Comparison of ENCODE assay signal across 18 cellular contexts in the genomic region with DNA sequence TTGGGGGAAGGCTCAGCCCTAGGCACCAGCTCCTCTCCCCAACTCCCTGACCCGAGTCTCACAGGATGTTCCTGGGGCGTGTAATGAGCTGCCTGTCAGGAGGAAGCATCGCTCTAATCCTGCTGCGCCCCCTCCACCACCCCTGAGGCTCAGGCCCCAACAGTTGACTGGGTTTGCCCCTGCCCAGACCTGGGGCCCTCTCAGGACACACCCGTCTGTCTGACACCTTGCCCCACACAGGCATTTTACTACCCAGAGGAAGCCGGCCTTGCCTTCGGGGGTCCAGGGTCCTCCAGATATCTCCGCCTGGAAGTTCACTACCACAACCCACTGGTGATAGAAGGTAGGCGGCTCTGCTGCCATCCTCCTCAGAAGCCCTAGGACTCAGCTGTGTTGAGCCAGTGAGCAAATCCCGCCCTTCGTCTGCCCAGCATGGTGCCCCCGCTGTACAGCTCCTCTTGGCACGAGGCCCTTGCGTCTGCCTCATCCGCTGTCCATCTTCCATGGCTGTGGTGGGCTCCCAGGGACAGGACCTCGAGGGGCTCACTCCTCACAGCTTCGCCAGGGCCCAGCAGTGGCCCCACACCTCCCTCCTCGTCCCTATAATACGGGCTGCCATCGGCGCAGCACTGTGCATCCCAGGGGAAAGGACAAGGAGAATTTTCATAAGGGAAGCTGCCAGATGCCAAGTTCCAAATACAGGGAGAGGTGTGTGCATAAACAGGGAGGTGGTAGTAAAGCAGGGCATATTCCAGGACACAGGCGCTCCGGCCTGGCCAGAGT. TPM values are rescaled to one million over a fixed set of nuclear protein-coding genes. Genes with fewer than 3 reads are reported as not detected.
DNase-seq lines count a peak whose midpoint lies in the region; ATAC-seq and TF ChIP-seq lines count a peak whose summit lies in the region.
"Had no signal": no experiment of that assay in that cellular context is flagged by ENCODE, and none has a peak within 500 bp of the region (broad histone marks: within the 10 kb centered on the region; RNA-seq: fewer than 3 reads in every experiment).

No MANE protein-coding gene starts in this region.

- H3K36me3 ChIP-seq in neural cell (ENCODE audit: insufficient read depth, low read length) (no peaks in the 10 kb centered on the region), Peyer's patch (no peaks in the 10 kb centered on the region)

- TF ChIP-seq CTCF in chondrocyte (IDR thresholded peaks at IDR 0.05) (no peak), neural cell (IDR thresholded peaks at IDR 0.05; ENCODE audit: poor library complexity, severe bottlenecking) (no peak), Peyer's patch (IDR thresholded peaks at IDR 0.05) (no peak)

- no peaks in the 10 kb centered on the region for H3F3A ChIP-seq in neural cell (ENCODE audit: insufficient read depth, low read length, poor library complexity, severe bottlenecking)

- no peaks in the 10 kb centered on the region for H3K4me1 ChIP-seq in Peyer's patch

- no peaks in the 10 kb centered on the region for H3K9me2 ChIP-seq in neural cell (ENCODE audit: insufficient read depth, low read length)

- H3K27ac ChIP-seq in neural cell (ENCODE audit: low read length) (peak overlapping the region; percentile 20), Peyer's patch (no peak overlapping the region)
- H3K27ac ChIP-seq: 22Rv1 had no signal

- peaks cover 54% of the 10 kb centered on the region for H3K27me3 Mint-ChIP-seq in chondrocyte (ENCODE audit: low read depth)
- H3K27me3 Mint-ChIP-seq: CD4-positive, alpha-beta T cell had no signal

- H3K4me3 ChIP-seq in neural cell (ENCODE audit: low read length) (no peak overlapping the region), Peyer's patch (no peak overlapping the region)
- H3K4me3 ChIP-seq: GM23338 had no signal

- H3K9me3 ChIP-seq in neural cell (ENCODE audit: low read length) (no peaks in the 10 kb centered on the region), Peyer's patch (no peaks in the 10 kb centered on the region)

- H3K4me2 ChIP-seq in neural cell (ENCODE audit: low read length), result no peak overlapping the region
- H3K4me2 ChIP-seq: GM23338 had no signal

- no peak overlapping the region for H2AFZ ChIP-seq in neural cell (ENCODE audit: low read depth, low read length)
- H2AFZ ChIP-seq: GM23338 had no signal

- TF ChIP-seq POLR2A in Peyer's patch (IDR thresholded peaks at IDR 0.05), result no peak

- DNase-seq in NCI-H1694 treated with DMSO at 0.1 percent for 48 hours (lab: John Stamatoyannopoulos, UW) (peak; percentile 61), NCI-H1694 (lab: John Stamatoyannopoulos, UW) (no peak), NCI-H2171 (lab: John Stamatoyannopoulos, UW) (peak; percentile 70), chondrocyte (ENCODE audit: low spot score) (peak; percentile 73), Peyer's patch (no peak)
- DNase-seq: AML-193; C1 segment of cervical spinal cord; Calu3; CD4-positive, alpha-beta T cell; DMS 273 treated with DMSO at 0.1 percent for 48 hours; H7 had no signal

- no peak overlapping the region for H3K4me3 Mint-ChIP-seq in chondrocyte (ENCODE audit: unreplicated experiment)
- H3K4me3 Mint-ChIP-seq: CD4-positive, alpha-beta T cell; GM23338 had no signal

- H3K27ac Mint-ChIP-seq in chondrocyte (ENCODE audit: unreplicated experiment), result no peak overlapping the region
- H3K27ac Mint-ChIP-seq: CD4-positive, alpha-beta T cell; GM23338 had no signal

- no peaks in the 10 kb centered on the region for H4K20me1 ChIP-seq in neural cell (ENCODE audit: insufficient read depth)

- no peaks in the 10 kb centered on the region for H3K9me3 Mint-ChIP-seq in chondrocyte (ENCODE audit: low read depth)
- H3K9me3 Mint-ChIP-seq: CD4-positive, alpha-beta T cell; GM23338 had no signal

- no peaks in the 10 kb centered on the region for H3K4me1 Mint-ChIP-seq in chondrocyte (ENCODE audit: low read depth)

- no peaks in the 10 kb centered on the region for H3K27me3 ChIP-seq in neural cell (ENCODE audit: insufficient read depth, low read depth, low read length)
- no peaks in the 10 kb centered on the region for H3K27me3 ChIP-seq in Peyer's patch

- H3K36me3 Mint-ChIP-seq in chondrocyte (ENCODE audit: low read depth), result no peaks in the 10 kb centered on the region

- no peaks in the 10 kb centered on the region for H3K79me2 ChIP-seq in neural cell (replicated peaks; ENCODE audit: insufficient read depth, low read length)

- ATAC-seq in GM19035 (IDR thresholded peaks at IDR 0.05; ENCODE audit: unreplicated experiment) (no peak), GM19351 (IDR thresholded peaks at IDR 0.05; ENCODE audit: unreplicated experiment) (no peak)
- ATAC-seq: GM23338 had no signal

- H3K9ac ChIP-seq in neural cell (ENCODE audit: low read length), result peak overlapping the region; percentile 38

- TF ChIP-seq EP300 in neural cell (conservative IDR thresholded peaks at IDR 0.05; ENCODE audit: poor library complexity, severe bottlenecking), result no peak

- no peak for TF ChIP-seq RAD21 in neural cell (conservative IDR thresholded peaks at IDR 0.05)

TF ChIP-seq in neural cell, 6 proteins besides CTCF, POLR2A, EP300 and RAD21:
- TF ChIP-seq TAF1 (IDR thresholded peaks at IDR 0.05; ENCODE audit: low read depth) (no peak), EZH2 (IDR thresholded peaks at IDR 0.05; ENCODE audit: borderline replicate concordance, insufficient read depth, low read length, poor library complexity, severe bottlenecking) (no peak), SMC3 (conservative IDR thresholded peaks at IDR 0.05; ENCODE audit: poor library complexity) (no peak), POLR2AphosphoS5 (IDR thresholded peaks at IDR 0.05) (no peak), REST (IDR thresholded peaks at IDR 0.05; ENCODE audit: borderline replicate concordance) (no peak), MXI1 (conservative IDR thresholded peaks at IDR 0.05; ENCODE audit: poor library complexity, severe bottlenecking) (no peak)

RNA-seq across cellular contexts. Expression of gene DBH, which starts 8.0 kb away (rescaled TPM):
- total RNA-seq in chondrocyte (not detected in 3 replicates), Peyer's patch (not detected)
- not detected in 2 replicates for polyA plus RNA-seq in neural cell
- not detected in 2 replicates for polyA minus RNA-seq in neural cell
- total RNA-seq: A673, Calu3, Daoy had no signal

RNA-seq across cellular contexts. Expression of gene FAM163B, which starts 35.0 kb away (rescaled TPM):
- not detected in 3 replicates for total RNA-seq in chondrocyte
- polyA plus RNA-seq in neural cell, result 1.5 and 2.7 TPM in 2 replicates
- 1.5 and 2.9 TPM in 2 replicates for polyA minus RNA-seq in neural cell
- not detected for total RNA-seq in Peyer's patch
- total RNA-seq: A673; Calu3; CD4-positive, alpha-beta T cell; Daoy had no signal

Comparison
In these comparisons a context has a peak if more than half of its experiments do, and no peak if none do; other contexts are left out.
1. DNase-seq: peak in NCI-H1694 treated with DMSO at 0.1 percent for 48 hours (single experiment), NCI-H2171 (single experiment) and chondrocyte (single experiment); none in NCI-H1694 (single experiment) and Peyer's patch (0 of 3).